10 cellular contexts compared by ENCODE assay signal in the genomic region with DNA sequence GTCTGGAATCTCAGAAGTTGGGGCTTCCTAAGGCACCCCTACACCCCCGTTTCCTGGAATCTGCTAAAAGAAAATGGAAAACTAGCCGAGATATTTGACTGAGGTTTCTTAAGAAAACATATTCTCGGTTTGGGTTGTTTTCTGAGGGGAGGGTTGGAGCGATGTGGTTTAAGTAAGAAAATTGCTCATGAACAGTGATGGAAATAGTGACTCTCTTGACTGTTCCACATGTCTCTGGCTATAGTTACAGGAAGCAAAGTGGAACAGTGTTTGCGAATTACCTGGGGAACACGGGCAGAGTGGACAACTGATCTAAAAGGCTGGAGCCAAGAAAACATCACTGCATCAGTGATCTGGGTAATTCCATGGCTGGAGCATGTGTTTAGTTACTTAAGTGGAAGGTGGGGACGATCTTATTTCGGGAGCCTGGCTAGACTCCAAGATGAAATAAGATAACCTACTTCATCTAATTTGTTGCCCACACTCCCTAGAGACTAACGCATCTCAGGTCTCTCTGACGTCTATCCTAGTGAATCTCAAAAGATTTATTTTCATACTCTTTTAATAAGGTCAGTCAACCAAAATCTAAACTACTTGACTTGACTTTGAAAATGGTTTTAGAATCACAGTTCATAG.
DNase-seq lines count a peak whose midpoint lies in the region; ATAC-seq and TF ChIP-seq lines count a peak whose summit lies in the region.
"Had no signal": no experiment of that assay in that cellular context is flagged by ENCODE, and none has a peak within 500 bp of the region (broad histone marks: within the 10 kb centered on the region; RNA-seq: fewer than 3 reads in every experiment).

No MANE protein-coding gene starts in this region.

- CTCF ChIA-PET in IMR-90 (lab: Yijun Ruan, JAX) (interaction anchor here (4.7 kb wide), 1 partner anchor 180 kb away, joined by 48 read pairs; no protein-coding TSS in a partner anchor), mammary epithelial cell (lab: Charles Lee; ENCODE audit: low non-redundant PET) (interaction anchor here (0.5 kb wide), 1 partner anchor 636 kb away, joined by 4 read pairs; no protein-coding TSS in a partner anchor)

- POLR2A ChIA-PET in IMR-90 (lab: Charles Lee; ENCODE audit: unreplicated experiment) = no interaction called here

- TF ChIP-seq CTCF in IMR-90 (conservative IDR thresholded peaks at IDR 0.05; ENCODE audit: low read depth, low read length) = no peak
- TF ChIP-seq CTCF in osteocyte (IDR thresholded peaks at IDR 0.05) = no peak
- no peak for TF ChIP-seq CTCF in mammary epithelial cell (conservative IDR thresholded peaks at IDR 0.05 in 1 of 2, IDR thresholded peaks at IDR 0.05 in 1 of 2; ENCODE audit: extremely low read depth in 1 of 2, insufficient read depth in 1 of 2, low read depth in 1 of 2, low read length in 2 of 2)

- in situ Hi-C loops in IMR-90 (cut with MboI; ENCODE audit: low sequenced_read_pairs) (no loop called here), mammary epithelial cell (cut with MboI; ENCODE audit: low sequenced_read_pairs in 2 of 2) (no loop called here)

- TF ChIP-seq RAD21 in IMR-90 (IDR thresholded peaks at IDR 0.05; ENCODE audit: low read length) = no peak

- no peak overlapping the region for H4K91ac ChIP-seq in IMR-90 (ENCODE audit: insufficient read depth, low read depth, low read length)

- no peaks in the 10 kb centered on the region for H3K27me3 ChIP-seq in IMR-90 (ENCODE audit: control insufficient read depth, insufficient read depth, low read length)
- H3K27me3 ChIP-seq in mammary epithelial cell (ENCODE audit: insufficient read depth, low read length) = no peaks in the 10 kb centered on the region

- H2AFZ ChIP-seq in IMR-90 (replicated peaks; ENCODE audit: low read length, poor library complexity) (no peak overlapping the region), mammary epithelial cell (ENCODE audit: low read depth, low read length) (no peak overlapping the region)

- H3K9ac ChIP-seq in IMR-90 (ENCODE audit: low read depth, low read length) = no peak overlapping the region
- H3K9ac ChIP-seq in mammary epithelial cell (ENCODE audit: insufficient read depth, low read length) = no peak overlapping the region

- 68% methylated on average over 7 of the region's 10 CpGs; no CpG with 5 or more reads in 1 of the 2 experiments for WGBS in IMR-90 (ENCODE audit: extremely low coverage in 2 of 2, insufficient read length in 1 of 2), 2 experiments
- 84% methylated on average over 10 of the region's 10 CpGs for WGBS in mammary epithelial cell (ENCODE audit: low coverage, missing lambda C conversion rate)

- peak overlapping the region; percentile 52 for H3K4me3 Mint-ChIP-seq in osteocyte (ENCODE audit: unreplicated experiment)

- no peaks in the 10 kb centered on the region for H3K79me2 ChIP-seq in mammary epithelial cell (ENCODE audit: insufficient read depth, low read length)

- H3K9me3 Mint-ChIP-seq in osteocyte (ENCODE audit: unreplicated experiment) = no peaks in the 10 kb centered on the region

- H3K9me1 ChIP-seq in IMR-90 (ENCODE audit: insufficient read depth, low read length) = peaks cover 6% of the 10 kb centered on the region; the same call in 1 of the 2 replicates

- no peak for TF ChIP-seq POLR2A in IMR-90 (IDR thresholded peaks at IDR 0.05; ENCODE audit: low read depth, low read length)

- peak overlapping the region; percentile 29; the same call in 1 of the 2 replicates for H2BK20ac ChIP-seq in IMR-90 (ENCODE audit: low read depth, low read length)

- no peak overlapping the region for H2BK5ac ChIP-seq in IMR-90 (ENCODE audit: low read depth, low read length, poor library complexity, severe bottlenecking)

- no peak overlapping the region for H3K56ac ChIP-seq in IMR-90 (ENCODE audit: extremely low read depth, insufficient read depth, low read length)

- peaks cover 54% of the 10 kb centered on the region for H3K4me1 Mint-ChIP-seq in osteocyte (ENCODE audit: unreplicated experiment)

- no peak overlapping the region for H3K4me3 ChIP-seq in IMR-90 (ENCODE audit: insufficient read depth, low read depth, low read length)
- no peak overlapping the region for H3K4me3 ChIP-seq in mammary epithelial cell (replicated peaks in 1 of 3; ENCODE audit: insufficient read depth in 1 of 3, low read depth in 2 of 3, low read length in 3 of 3)
- H3K4me3 ChIP-seq: left ventricle myocardium inferior had no signal

- H4K8ac ChIP-seq in IMR-90 (ENCODE audit: low read depth in 2 of 2, low read length in 2 of 2) = no peak overlapping the region; a peak in 1 of 4 replicates

- H4K5ac ChIP-seq in IMR-90 (ENCODE audit: low read depth, low read length) = no peak overlapping the region

- H3K79me1 ChIP-seq in IMR-90 (ENCODE audit: low read depth in 1 of 2, low read length in 2 of 2) = peaks cover 0 to 5% of the 10 kb centered on the region in 2 experiments; a peak in 1 of 4 replicates

- H3K23ac ChIP-seq in IMR-90 (ENCODE audit: low read depth, low read length) = no peak overlapping the region

- H3K27ac Mint-ChIP-seq in osteocyte (ENCODE audit: unreplicated experiment) = peak overlapping the region; percentile 93

- H4K20me1 ChIP-seq in IMR-90 (ENCODE audit: insufficient read depth, low read length) (no peaks in the 10 kb centered on the region), mammary epithelial cell (ENCODE audit: insufficient read depth, low read length) (no peaks in the 10 kb centered on the region)

- intact Hi-C loops in IMR-90 (cut with micrococcal nuclease) = no loop called here
- intact Hi-C loops in mammary epithelial cell (cut with micrococcal nuclease) = no loop called here

- no peaks in the 10 kb centered on the region for H3K36me3 Mint-ChIP-seq in osteocyte (ENCODE audit: unreplicated experiment)

- DNase-seq in IMR-90 (peak; percentile 6), NCI-H2196 treated with DMSO at 0.1 percent for 48 hours (lab: John Stamatoyannopoulos, UW; ENCODE audit: unreplicated experiment) (peak; percentile 79), brain pericyte (ENCODE audit: low read depth, low spot score) (peak; percentile 46), osteocyte (ENCODE audit: extremely low spot score, unreplicated experiment) (no peak), mammary epithelial cell (no peak)
- DNase-seq: erythroblast, left ventricle myocardium inferior had no signal

- dilution Hi-C loops in IMR-90 (cut with HindIII; ENCODE audit: low sequenced_read_pairs, unreplicated experiment) (no loop called here), mammary epithelial cell (cut with HindIII; ENCODE audit: low sequenced_read_pairs) (loop anchor here (5.0 kb wide), 1 partner anchor 122 kb away; no protein-coding TSS in a partner anchor)

- H2BK120ac ChIP-seq in IMR-90 (ENCODE audit: low read depth, low read length) = 0 out of 2 replicates have a peak overlapping the region, but pooled peaks have one; percentile 11

- no peak overlapping the region; the same call in 2 of the 3 replicates for H2BK15ac ChIP-seq in IMR-90 (ENCODE audit: low read depth, low read length)

- no peak overlapping the region for H3K27ac ChIP-seq in IMR-90 (ENCODE audit: insufficient read depth, low read length)
- H3K27ac ChIP-seq in mammary epithelial cell (ENCODE audit: insufficient read depth, low read depth, low read length) = no peak overlapping the region
- H3K27ac ChIP-seq: left ventricle myocardium inferior had no signal

- BruUV-seq in IMR-90 (replicated peaks; lab: Mats Ljungman, UMichigan) (no TSS peak), mammary epithelial cell (replicated peaks; lab: Mats Ljungman, UMichigan) (no TSS peak)

- no peak overlapping the region for H3K18ac ChIP-seq in IMR-90 (ENCODE audit: low read depth, low read length)

- peaks cover 14% of the 10 kb centered on the region for H3K4me1 ChIP-seq in IMR-90 (ENCODE audit: control insufficient read depth, insufficient read depth, low read length)
- peaks cover 15% of the 10 kb centered on the region for H3K4me1 ChIP-seq in mammary epithelial cell (ENCODE audit: insufficient read depth, low read length)

- no peak overlapping the region for H3K4ac ChIP-seq in IMR-90 (ENCODE audit: low read depth, low read length)

- H3K4me2 ChIP-seq in IMR-90 (ENCODE audit: low read depth, low read length) (no peak overlapping the region), mammary epithelial cell (ENCODE audit: insufficient read depth, low read depth, low read length) (no peak overlapping the region)

- H2AK5ac ChIP-seq in IMR-90 (ENCODE audit: low read depth, low read length) = peak overlapping the region; percentile 28; the same call in 1 of the 2 replicates

- no peaks in the 10 kb centered on the region for H3K27me3 Mint-ChIP-seq in osteocyte (ENCODE audit: unreplicated experiment)

- H3K9me3 ChIP-seq in IMR-90 (ENCODE audit: control insufficient read depth, insufficient read depth, low read length) (no peaks in the 10 kb centered on the region), mammary epithelial cell (replicated peaks; ENCODE audit: insufficient read depth, low read length) (no peaks in the 10 kb centered on the region)
- H3K9me3 ChIP-seq: left ventricle myocardium inferior had no signal

- H3K36me3 ChIP-seq in IMR-90 (ENCODE audit: control insufficient read depth, insufficient read depth, low read length) (no peaks in the 10 kb centered on the region), mammary epithelial cell (ENCODE audit: insufficient read depth, low read length) (no peaks in the 10 kb centered on the region)
- H3K36me3 ChIP-seq: left ventricle myocardium inferior had no signal

- ATAC-seq in IMR-90 (ENCODE audit: low read depth) = no peak
- ATAC-seq in GM21526 (IDR thresholded peaks at IDR 0.05; ENCODE audit: low FRiP score, unreplicated experiment) = no peak
- no peak for ATAC-seq in GM19324 (IDR thresholded peaks at IDR 0.05; ENCODE audit: low FRiP score, unreplicated experiment)
- ATAC-seq in HG03159 (IDR thresholded peaks at IDR 0.05; ENCODE audit: unreplicated experiment) = no peak

- H3K14ac ChIP-seq in IMR-90 (replicated peaks; ENCODE audit: low read depth, low read length) = 0 out of 2 replicates have a peak overlapping the region, but pooled peaks have one; percentile 12

- no peak overlapping the region for H2AK9ac ChIP-seq in IMR-90 (replicated peaks; ENCODE audit: low read depth, low read length, poor library complexity)

TF ChIP-seq in IMR-90, 13 proteins besides CTCF, POLR2A, EP300 and RAD21 (continues in another document):
- TF ChIP-seq RCOR1 (IDR thresholded peaks at IDR 0.05; ENCODE audit: insufficient replicate concordance, low read length) (no peak), SMC3 (IDR thresholded peaks at IDR 0.05; ENCODE audit: low read depth, low read length) (no peak), NFE2L2 (IDR thresholded peaks at IDR 0.05; ENCODE audit: low read depth, low read length) (no peak), MAFK (IDR thresholded peaks at IDR 0.05; ENCODE audit: low read depth, low read length) (no peak), MAZ (IDR thresholded peaks at IDR 0.05; ENCODE audit: borderline replicate concordance, low read depth, low read length) (no peak), FOS (IDR thresholded peaks at IDR 0.05; ENCODE audit: low read depth, low read length) (no peak)

Comparison
In these comparisons a context has a peak if more than half of its experiments do, and no peak if none do; other contexts are left out.
1. DNase-seq: peak in IMR-90 (single experiment), NCI-H2196 treated with DMSO at 0.1 percent for 48 hours (single experiment) and brain pericyte (single experiment); none in osteocyte (single experiment) and mammary epithelial cell (single experiment).